Comparison of ENCODE assay signal across 21 cellular contexts in the genomic region with DNA sequence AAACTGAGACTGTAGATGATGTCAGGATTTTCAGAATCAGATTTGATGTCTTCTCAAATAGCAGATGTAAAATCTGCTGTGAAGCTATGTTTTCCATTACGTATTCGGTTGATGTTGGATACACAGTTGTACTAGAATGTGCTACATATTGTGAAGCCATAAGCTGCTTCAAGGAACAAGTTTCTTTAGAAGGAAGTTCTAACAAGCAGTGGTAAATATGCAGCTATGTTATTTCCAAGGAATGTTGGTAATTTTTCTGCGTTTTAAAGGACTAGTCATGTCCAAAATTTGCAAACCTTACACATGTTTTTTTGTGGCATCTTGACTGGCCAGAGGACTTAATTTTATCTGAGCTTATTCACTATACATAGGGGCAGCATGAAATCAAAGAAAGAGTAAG.
DNase-seq lines count a peak whose midpoint lies in the region; ATAC-seq, FAIRE-seq and TF ChIP-seq lines count a peak whose summit lies in the region.
"Had no signal": no experiment of that assay in that cellular context is flagged by ENCODE, and none has a peak within 500 bp of the region (broad histone marks: within the 10 kb centered on the region; RNA-seq: fewer than 3 reads in every experiment).

No MANE protein-coding gene starts in this region.

- H3K27ac Mint-ChIP-seq in stimulated activated effector memory CD8-positive, alpha-beta T cell treated with anti-CD3 and anti-CD28 coated beads, Interleukin-12 subunit alpha, Interleukin-12 subunit beta, amount 100 ng/mL, for 72 hours, result no peak overlapping the region
- H3K27ac Mint-ChIP-seq: CD14-positive monocyte had no signal

- no peak overlapping the region for H4K91ac ChIP-seq in trophoblast cell (ENCODE audit: low read depth, low read length)

- DNase-seq in AG20443 (ENCODE audit: low spot score) (peak; percentile 32), GM23248 (peak; percentile 44), bronchial epithelial cell (ENCODE audit: low read depth) (no peak), trophoblast cell (peak; percentile 14 to 86), OCI-M1 (lab: John Stamatoyannopoulos, UW) (no peak), mesenteric fat pad (ENCODE audit: low spot score) (no peak)
- no peak for DNase-seq in stimulated activated effector memory CD8-positive, alpha-beta T cell treated with anti-CD3 and anti-CD28 coated beads, Interleukin-12 subunit alpha, Interleukin-12 subunit beta, amount 100 ng/mL, for 72 hours (ENCODE audit: low spot score in 2 of 2)
- DNase-seq: MG63, NCI-H1417, NCI-H1694 treated with DMSO at 0.1 percent for 48 hours, NCI-H446, SIG-M5, SK-N-SH had no signal

- H3K9me3 Mint-ChIP-seq in stimulated activated effector memory CD8-positive, alpha-beta T cell treated with anti-CD3 and anti-CD28 coated beads, Interleukin-12 subunit alpha, Interleukin-12 subunit beta, amount 100 ng/mL, for 72 hours, result peaks cover 3% of the 10 kb centered on the region

- H3K4me1 ChIP-seq in GM23248 (ENCODE audit: insufficient read depth) (peaks cover 6% of the 10 kb centered on the region), trophoblast cell (ENCODE audit: control insufficient read depth in 1 of 2, insufficient read depth in 2 of 2, low read length in 2 of 2) (peaks cover 0 to 2% of the 10 kb centered on the region in 2 experiments)
- H3K4me1 ChIP-seq: A549 had no signal

- H3K9ac ChIP-seq in GM23248 (no peak overlapping the region), trophoblast cell (ENCODE audit: low read length) (no peak overlapping the region)
- H3K9ac ChIP-seq: SK-N-SH had no signal

- no peaks in the 10 kb centered on the region for H3K79me1 ChIP-seq in trophoblast cell (ENCODE audit: low read length)

- H3K23ac ChIP-seq in trophoblast cell (ENCODE audit: low read length), result no peak overlapping the region

- H2AK5ac ChIP-seq in trophoblast cell (ENCODE audit: low read length), result no peak overlapping the region

- no peak overlapping the region for H3K14ac ChIP-seq in trophoblast cell (ENCODE audit: low read length)

- no peak overlapping the region for H2BK5ac ChIP-seq in trophoblast cell (ENCODE audit: low read depth, low read length, poor library complexity)

- peaks cover 12% of the 10 kb centered on the region; the same call in 1 of the 2 replicates for H3F3A ChIP-seq in GM23248 (ENCODE audit: insufficient read depth)

- in situ Hi-C loops in GM23248 (cut with MboI), result no loop called here

- H3K36me3 Mint-ChIP-seq in stimulated activated effector memory CD8-positive, alpha-beta T cell treated with anti-CD3 and anti-CD28 coated beads, Interleukin-12 subunit alpha, Interleukin-12 subunit beta, amount 100 ng/mL, for 72 hours, result no peaks in the 10 kb centered on the region
- H3K36me3 Mint-ChIP-seq: CD14-positive monocyte had no signal

- H3K9me2 ChIP-seq in GM23248 (ENCODE audit: insufficient read depth), result no peaks in the 10 kb centered on the region
- H3K9me2 ChIP-seq: SK-N-SH had no signal

- no peak overlapping the region for H4K8ac ChIP-seq in trophoblast cell (ENCODE audit: low read depth, low read length)

- H2BK120ac ChIP-seq in trophoblast cell (ENCODE audit: insufficient read depth, low read length, poor library complexity), result no peak overlapping the region

- H3K36me3 ChIP-seq in GM23248 (ENCODE audit: low read depth) (no peaks in the 10 kb centered on the region), bronchial epithelial cell (ENCODE audit: control insufficient read depth, insufficient read depth, low read length) (no peaks in the 10 kb centered on the region), trophoblast cell (ENCODE audit: control insufficient read depth in 1 of 2, insufficient read depth in 2 of 2, low read length in 2 of 2) (no peaks in the 10 kb centered on the region)
- H3K36me3 ChIP-seq: MG63 had no signal

- H2AFZ ChIP-seq in GM23248 (no peak overlapping the region), trophoblast cell (ENCODE audit: insufficient read depth, low read length, poor library complexity) (no peak overlapping the region)

- WGBS in GM23248 (ENCODE audit: low coverage in 1 of 2, low lambda C conversion rate in 2 of 2, missing lambda C conversion rate in 2 of 2), 2 experiments, result 76 to 83% methylated on average over 3 of the region's 3 CpGs
- WGBS in trophoblast cell (ENCODE audit: extremely low coverage, insufficient coverage, insufficient read length), result no CpG with 5 or more reads among the region's 3 CpGs

- H3K79me2 ChIP-seq in GM23248 (ENCODE audit: insufficient read depth) (peaks cover 52% of the 10 kb centered on the region), trophoblast cell (ENCODE audit: control insufficient read depth, insufficient read depth, low read length, poor library complexity) (no peaks in the 10 kb centered on the region)

- H3K4me3 Mint-ChIP-seq in stimulated activated effector memory CD8-positive, alpha-beta T cell treated with anti-CD3 and anti-CD28 coated beads, Interleukin-12 subunit alpha, Interleukin-12 subunit beta, amount 100 ng/mL, for 72 hours, result no peak overlapping the region
- H3K4me3 Mint-ChIP-seq: CD14-positive monocyte had no signal

- H4K12ac ChIP-seq in trophoblast cell (ENCODE audit: low read depth, low read length), result no peak overlapping the region

- H2BK12ac ChIP-seq in trophoblast cell (ENCODE audit: low read length), result no peak overlapping the region

- H3K9me3 ChIP-seq in GM23248 (ENCODE audit: low read depth) (no peaks in the 10 kb centered on the region), trophoblast cell (ENCODE audit: insufficient read depth, low read depth, low read length) (no peaks in the 10 kb centered on the region)
- H3K9me3 ChIP-seq: A549, MG63, SK-N-SH had no signal

- H3K4me2 ChIP-seq in GM23248 (ENCODE audit: unreplicated experiment), result no peak overlapping the region
- no peak overlapping the region for H3K4me2 ChIP-seq in trophoblast cell (ENCODE audit: low read length)
- H3K4me2 ChIP-seq: A549, SK-N-SH had no signal

- H3K4me3 ChIP-seq in GM23248 (no peak overlapping the region), bronchial epithelial cell (ENCODE audit: low read depth, low read length) (no peak overlapping the region), trophoblast cell (ENCODE audit: low read depth, low read length) (no peak overlapping the region)
- H3K4me3 ChIP-seq: A549, K562, MG63 had no signal

- ATAC-seq in stimulated activated effector memory CD8-positive, alpha-beta T cell treated with anti-CD3 and anti-CD28 coated beads, Interleukin-12 subunit alpha, Interleukin-12 subunit beta, amount 100 ng/mL, for 72 hours, result no peak
- ATAC-seq in GM18867 (IDR thresholded peaks at IDR 0.05; ENCODE audit: unreplicated experiment), result no peak
- ATAC-seq: A549, K562, Panc1 had no signal

- no peak overlapping the region for H3K18ac ChIP-seq in trophoblast cell (ENCODE audit: low read length)

- H3K4me1 Mint-ChIP-seq in stimulated activated effector memory CD8-positive, alpha-beta T cell treated with anti-CD3 and anti-CD28 coated beads, Interleukin-12 subunit alpha, Interleukin-12 subunit beta, amount 100 ng/mL, for 72 hours, result no peaks in the 10 kb centered on the region
- H3K4me1 Mint-ChIP-seq: CD14-positive monocyte had no signal

- H3K27me3 ChIP-seq in GM23248 (replicated peaks; ENCODE audit: insufficient read depth), result no peaks in the 10 kb centered on the region
- H3K27me3 ChIP-seq in bronchial epithelial cell (ENCODE audit: control insufficient read depth, insufficient read depth, low read length), result no peaks in the 10 kb centered on the region
- H3K27me3 ChIP-seq in trophoblast cell (ENCODE audit: insufficient read depth, low read length), result no peaks in the 10 kb centered on the region
- H3K27me3 ChIP-seq: MG63 had no signal

- no peaks in the 10 kb centered on the region for H4K20me1 ChIP-seq in GM23248 (ENCODE audit: insufficient read depth)

- no peak for TF ChIP-seq CTCF in bronchial epithelial cell (IDR thresholded peaks at IDR 0.05; ENCODE audit: insufficient read depth, low read length, severe bottlenecking)

- FAIRE-seq in bronchial epithelial cell (lab: Jason Lieb, UNC), result peak; percentile 50
- FAIRE-seq: A549, D721Med, GM12892, H1, K562 had no signal

- H3K4ac ChIP-seq in trophoblast cell (ENCODE audit: low read depth, low read length), result no peak overlapping the region

- H3K27ac ChIP-seq in GM23248 (no peak overlapping the region), trophoblast cell (ENCODE audit: low read depth, low read length) (no peak overlapping the region)
- H3K27ac ChIP-seq: A549 had no signal

Comparison
In these comparisons a context has a peak if more than half of its experiments do, and no peak if none do; other contexts are left out.
1. DNase-seq: peak in AG20443 (single experiment), GM23248 (single experiment) and trophoblast cell (2 of 2); none in bronchial epithelial cell (single experiment), OCI-M1 (single experiment), stimulated activated effector memory CD8-positive, alpha-beta T cell treated with anti-CD3 and anti-CD28 coated beads, Interleukin-12 subunit alpha, Interleukin-12 subunit beta, amount 100 ng/mL, for 72 hours (0 of 2) and mesenteric fat pad (single experiment).